In the genomic region with DNA sequence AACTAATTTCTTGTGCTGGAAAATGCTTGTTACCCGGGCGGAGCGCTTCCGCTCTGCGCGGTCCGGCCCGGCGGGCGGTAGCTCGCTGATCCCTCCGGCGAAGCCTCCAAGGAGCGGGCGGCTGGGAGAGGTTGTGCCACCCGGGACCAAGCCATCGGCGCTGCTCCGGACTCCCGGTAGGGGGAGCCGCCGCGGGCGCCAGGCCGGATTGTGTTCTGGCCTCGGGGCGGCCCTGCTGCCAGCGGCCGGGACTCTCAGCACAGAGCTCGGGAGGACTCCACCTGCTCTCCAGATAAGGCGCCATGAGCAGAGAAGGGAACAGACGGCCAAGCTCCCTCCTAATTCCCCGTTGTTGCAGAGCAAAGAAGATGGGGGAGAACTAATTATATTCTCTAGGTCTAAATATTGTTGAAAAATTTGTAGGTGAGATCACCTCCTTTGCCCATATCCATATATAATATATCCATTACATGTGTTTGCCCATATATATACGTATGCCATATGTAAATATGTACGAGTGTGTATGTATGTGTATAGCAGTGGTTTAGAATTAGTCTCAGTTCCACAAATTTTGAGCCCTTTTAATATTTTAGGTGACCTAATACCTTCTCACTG, we compare ENCODE assay signal across 8 cellular contexts. TPM values are rescaled to one million over a fixed set of nuclear protein-coding genes. Genes with fewer than 3 reads are reported as not detected.
A peak's percentile ranks its signal among the peaks of the same experiment; 100 is the strongest.
DNase-seq lines count a peak whose midpoint lies in the region; ATAC-seq and TF ChIP-seq lines count a peak whose summit lies in the region.

No MANE protein-coding gene starts in this region.

- H3K4me3 ChIP-seq in astrocyte of the cerebellum (ENCODE audit: low read depth, low read length), result peak overlapping the region; percentile 33

- ATAC-seq in Right ventricle myocardium inferior, result peak; percentile 69
- peak; percentile 67 for ATAC-seq in HG02852 (IDR thresholded peaks at IDR 0.05; ENCODE audit: unreplicated experiment)
- ATAC-seq in stimulated activated naive B cell treated with anti-CD40 and anti-IgM and Interleukin-4, amounts not matched to agents 10 μg/mL and 1 μg/mL and 100 μg/mL, for 72 hours (replicated peaks), result peak; percentile 39 to 60

- intact Hi-C loops in Right ventricle myocardium inferior (cut with DNase I), result no loop called here
- intact Hi-C loops in cardiac septum (cut with DNase I), result loop anchor here (5.0 kb wide), 1 partner anchor 1154 kb away; no protein-coding TSS in a partner anchor

- H3K27ac Mint-ChIP-seq in stimulated activated naive B cell treated with anti-CD40 and anti-IgM and Interleukin-4, amounts not matched to agents 10 μg/mL and 1 μg/mL and 100 μg/mL, for 72 hours, result no peak overlapping the region

- no peaks in the 10 kb centered on the region for H3K9me3 Mint-ChIP-seq in stimulated activated naive B cell treated with anti-CD40 and anti-IgM and Interleukin-4, amounts not matched to agents 10 μg/mL and 1 μg/mL and 100 μg/mL, for 72 hours

- H3K27me3 Mint-ChIP-seq in stimulated activated naive B cell treated with anti-CD40 and anti-IgM and Interleukin-4, amounts not matched to agents 10 μg/mL and 1 μg/mL and 100 μg/mL, for 72 hours, result peaks cover 78 to 86% of the 10 kb centered on the region in 2 donors

- TF ChIP-seq CTCF in astrocyte of the cerebellum (IDR thresholded peaks at IDR 0.05; ENCODE audit: low read depth, low read length, missing control alignments), result peak; percentile 90

- H3K4me3 Mint-ChIP-seq in stimulated activated naive B cell treated with anti-CD40 and anti-IgM and Interleukin-4, amounts not matched to agents 10 μg/mL and 1 μg/mL and 100 μg/mL, for 72 hours, result no peak overlapping the region

- in situ Hi-C loops in astrocyte of the cerebellum (cut with HindIII; ENCODE audit: low sequenced_read_pairs), result no loop called here

- peaks cover 0 to 19% of the 10 kb centered on the region in 2 donors for H3K4me1 Mint-ChIP-seq in stimulated activated naive B cell treated with anti-CD40 and anti-IgM and Interleukin-4, amounts not matched to agents 10 μg/mL and 1 μg/mL and 100 μg/mL, for 72 hours

- peaks cover 0 to 5% of the 10 kb centered on the region in 2 donors for H3K36me3 Mint-ChIP-seq in stimulated activated naive B cell treated with anti-CD40 and anti-IgM and Interleukin-4, amounts not matched to agents 10 μg/mL and 1 μg/mL and 100 μg/mL, for 72 hours

- DNase-seq in Right ventricle myocardium inferior (ENCODE audit: missing footprints) (peak; percentile 81), cardiac septum (ENCODE audit: low spot score) (no peak), NCI-H226 (peak; percentile 23), astrocyte of the cerebellum (ENCODE audit: low read depth) (no peak), iPS-NIHi11 (ENCODE audit: low spot score) (peak; percentile 86)
- no peak for DNase-seq in stimulated activated naive B cell treated with anti-CD40 and anti-IgM and Interleukin-4, amounts not matched to agents 10 μg/mL and 1 μg/mL and 100 μg/mL, for 72 hours
- no peak for DNase-seq in central memory CD4-positive, alpha-beta T cell

RNA-seq across cellular contexts. Expression of a gene that starts 13.8 kb away (rescaled TPM):
- total RNA-seq in Right ventricle myocardium inferior, result 1.1 TPM
- 1.5 TPM for total RNA-seq in cardiac septum

Comparison
In these comparisons a context has a peak if more than half of its experiments do, and no peak if none do; other contexts are left out.
1. DNase-seq: peak in Right ventricle myocardium inferior (single experiment), NCI-H226 (single experiment) and iPS-NIHi11 (single experiment); none in cardiac septum (single experiment), astrocyte of the cerebellum (single experiment), stimulated activated naive B cell treated with anti-CD40 and anti-IgM and Interleukin-4, amounts not matched to agents 10 μg/mL and 1 μg/mL and 100 μg/mL, for 72 hours (single experiment) and central memory CD4-positive, alpha-beta T cell (single experiment).
2. Peak in every context shown above with its lines, with median percentiles within 50 percentile points of each other: ATAC-seq.